8 cellular contexts compared by ENCODE assay signal in the genomic region with DNA sequence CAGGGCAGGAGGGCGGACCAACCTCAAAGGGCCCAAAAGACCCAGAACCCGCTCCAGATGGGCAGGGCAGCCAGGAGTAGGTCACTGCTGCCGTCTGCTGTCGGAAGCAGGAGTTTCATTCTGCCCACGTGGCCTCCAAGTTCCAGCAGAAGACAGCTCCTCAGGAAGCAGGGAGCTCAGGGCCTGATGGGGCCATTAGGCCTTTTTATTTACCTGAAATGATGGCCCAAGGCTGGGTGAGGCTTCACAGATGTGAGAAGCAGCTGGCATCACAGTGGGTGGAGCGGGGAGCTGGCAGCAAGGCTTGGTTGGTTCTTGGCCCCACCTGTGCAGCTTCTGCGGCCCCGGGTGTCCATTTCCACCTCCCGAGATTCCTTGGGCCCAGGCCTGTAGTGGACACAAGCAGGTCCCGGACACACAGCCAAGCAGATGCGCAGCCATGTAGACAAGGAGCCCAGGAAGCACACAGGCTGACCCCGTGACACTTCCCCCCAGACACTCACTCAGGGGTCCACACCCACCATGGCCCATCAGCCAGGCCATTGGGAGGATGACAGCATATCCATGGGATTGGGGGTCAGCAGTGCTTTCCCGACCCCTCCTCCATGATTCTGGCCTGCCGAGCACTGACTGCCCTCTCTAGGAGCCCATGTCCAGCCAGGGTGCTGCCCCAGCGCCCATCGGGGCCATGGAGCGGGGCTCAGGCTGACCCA. TPM values are rescaled to one million over a fixed set of nuclear protein-coding genes. Genes with fewer than 3 reads are reported as not detected.
DNase-seq lines count a peak whose midpoint lies in the region; ATAC-seq and TF ChIP-seq lines count a peak whose summit lies in the region.

No MANE protein-coding gene starts in this region.

- H3K36me3 ChIP-seq in Panc1 (ENCODE audit: control insufficient read depth, insufficient read depth, low read length): no peaks in the 10 kb centered on the region

- no peak; the same call in 1 of the 2 replicates for TF ChIP-seq CTCF in Panc1 (IDR thresholded peaks at IDR 0.05)

- ATAC-seq in Panc1 (peak; percentile 55), HG03342 (IDR thresholded peaks at IDR 0.05; ENCODE audit: unreplicated experiment) (no peak), GM21381 (IDR thresholded peaks at IDR 0.05; ENCODE audit: unreplicated experiment) (no peak), HG03039 (IDR thresholded peaks at IDR 0.05; ENCODE audit: unreplicated experiment) (no peak)

- no peaks in the 10 kb centered on the region for H3K9me3 ChIP-seq in Panc1 (ENCODE audit: control insufficient read depth, insufficient read depth, low read depth, low read length)

- no peak overlapping the region for H3K4me3 ChIP-seq in Panc1 (ENCODE audit: low read depth in 2 of 2, low read length in 2 of 2)

- H3K27me3 ChIP-seq in Panc1 (ENCODE audit: control insufficient read depth, insufficient read depth, low read length): no peaks in the 10 kb centered on the region

- intact Hi-C loops in Panc1 (cut with micrococcal nuclease; ENCODE audit: unreplicated experiment) (no loop called here), posterior vena cava (cut with DNase I) (loop anchor here in 1 of 2 donors (2.0 kb wide), 1 partner anchor 133 kb away; no protein-coding TSS in a partner anchor)

- in situ Hi-C loops in Panc1 (cut with HindIII; ENCODE audit: low pct_unique_long_range_greater_than_20kb, low sequenced_read_pairs): no loop called here

- CTCF ChIA-PET in Panc1 (lab: Charles Lee): no interaction called here

- POLR2A ChIA-PET in Panc1 (lab: Charles Lee): no interaction called here

- H3K4me1 ChIP-seq in Panc1 (ENCODE audit: control insufficient read depth, insufficient read depth, low read length): no peaks in the 10 kb centered on the region

- H3K27ac ChIP-seq in Panc1 (ENCODE audit: low read length): no peak overlapping the region

- DNase-seq in EH (ENCODE audit: low read depth): peak; percentile 68
- DNase-seq in Panc1 (ENCODE audit: low read depth, low spot score): no peak
- DNase-seq in fibroblast of the conjunctiva (ENCODE audit: low read depth): peak; percentile 53
- DNase-seq in posterior vena cava (ENCODE audit: low spot score): peak; percentile 88
- no peak for DNase-seq in activated T-cell treated with anti-CD3 and anti-CD28 coated beads for 4 hours

- no TSS peak for BruUV-seq in Panc1 (replicated peaks; lab: Mats Ljungman, UMichigan)

RNA-seq across cellular contexts. Expression of a gene that starts 26.4 kb away (rescaled TPM):
- 2.6 TPM for total RNA-seq in Panc1 (2021; ENCODE audit: unreplicated experiment)
- polyA plus RNA-seq in Panc1 (2012; ENCODE audit: insufficient read length): 1.5 TPM
- total RNA-seq in posterior vena cava: 1 to 10 TPM; 1.2 to 1.9 TPM

Comparison
In these comparisons a context has a peak if more than half of its experiments do, and no peak if none do; other contexts are left out.
1. DNase-seq: peak in EH (single experiment), fibroblast of the conjunctiva (single experiment) and posterior vena cava (single experiment); none in Panc1 (single experiment) and activated T-cell treated with anti-CD3 and anti-CD28 coated beads for 4 hours (single experiment).